ENCODE assay signal across 1 cellular context in genomic region chr1:198778049-198778448, GRCh38.
TF ChIP-seq lines count a peak whose summit lies in the region.

No MANE protein-coding gene starts in this region.

TF ChIP-seq in SK-N-SH treated with all-trans-retinoic acid at 6 μM for 48 hours, 23 proteins besides CTCF, POLR2A, EP300 and RAD21 (continued from another document):
- TF ChIP-seq PATZ1 (CRISPR knock-in tag; IDR thresholded peaks at IDR 0.05; ENCODE audit: borderline replicate concordance) (no peak), SNAI2 (CRISPR knock-in tag; IDR thresholded peaks at IDR 0.05) (no peak), ZFP30 (CRISPR knock-in tag; IDR thresholded peaks at IDR 0.05) (no peak), TOX (CRISPR knock-in tag; IDR thresholded peaks at IDR 0.05; ENCODE audit: borderline replicate concordance) (no peak), ESRRG (CRISPR knock-in tag; IDR thresholded peaks at IDR 0.05) (no peak), ZC3H10 (CRISPR knock-in tag; IDR thresholded peaks at IDR 0.05) (no peak)
